In genomic region chr2:196218109-196218508, GRCh38 we compare ENCODE assay signal across 15 cellular contexts. TPM values are rescaled to one million over a fixed set of nuclear protein-coding genes. Genes with fewer than 3 reads are reported as not detected.
DNase-seq lines count a peak whose midpoint lies in the region; ATAC-seq and TF ChIP-seq lines count a peak whose summit lies in the region.
"Had no signal": no experiment of that assay in that cellular context is flagged by ENCODE, and none has a peak within 500 bp of the region (broad histone marks: within the 10 kb centered on the region; RNA-seq: fewer than 3 reads in every experiment).

No MANE protein-coding gene starts in this region.

- H2AFZ ChIP-seq in DND-41 (ENCODE audit: low read depth, low read length), result peak overlapping the region; percentile 9; the same call in 1 of the 2 replicates
- peak overlapping the region; percentile 27; the same call in 1 of the 2 replicates for H2AFZ ChIP-seq in Loucy (ENCODE audit: low read length)

- no peaks in the 10 kb centered on the region for H3K36me3 ChIP-seq in DND-41 (ENCODE audit: insufficient read depth, low read length)
- H3K36me3 ChIP-seq in Loucy (ENCODE audit: insufficient read depth, low read length), result no peaks in the 10 kb centered on the region
- H3K36me3 ChIP-seq: BE2C, Peyer's patch had no signal

- H3K27me3 Mint-ChIP-seq in activated naive CD8-positive, alpha-beta T cell, result no peaks in the 10 kb centered on the region
- no peaks in the 10 kb centered on the region for H3K27me3 Mint-ChIP-seq in naive B cell
- H3K27me3 Mint-ChIP-seq: CD4-positive, alpha-beta memory T cell had no signal

- H3K27me3 ChIP-seq in DND-41 (ENCODE audit: insufficient read depth, low read length, poor library complexity) (no peaks in the 10 kb centered on the region), Loucy (ENCODE audit: insufficient read depth, low read length, poor library complexity, severe bottlenecking) (no peaks in the 10 kb centered on the region)
- H3K27me3 ChIP-seq: BE2C, Peyer's patch had no signal

- peak overlapping the region; percentile 1 for H3K4me3 Mint-ChIP-seq in activated naive CD8-positive, alpha-beta T cell
- H3K4me3 Mint-ChIP-seq in naive B cell, result peak overlapping the region in 1 of 8 donors; percentile 74

- H3K27ac ChIP-seq in DND-41 (ENCODE audit: low read length), result no peak overlapping the region
- H3K27ac ChIP-seq: Peyer's patch had no signal

- H3K27ac Mint-ChIP-seq in activated naive CD8-positive, alpha-beta T cell, result no peak overlapping the region
- peak overlapping the region in 5 of 6 donors; percentile 5 to 81 (median 42) for H3K27ac Mint-ChIP-seq in naive B cell

- H3K36me3 Mint-ChIP-seq in activated naive CD8-positive, alpha-beta T cell, result peaks cover 7% of the 10 kb centered on the region
- H3K36me3 Mint-ChIP-seq in naive B cell, result no peaks in the 10 kb centered on the region
- H3K36me3 Mint-ChIP-seq: CD4-positive, alpha-beta memory T cell had no signal

- no peak overlapping the region for H3K4me2 ChIP-seq in DND-41 (ENCODE audit: insufficient read depth, low read length)
- no peak overlapping the region for H3K4me2 ChIP-seq in Loucy (ENCODE audit: low read depth, low read length, poor library complexity, severe bottlenecking)

- H4K20me1 ChIP-seq in DND-41 (ENCODE audit: insufficient read depth, low read length) (no peaks in the 10 kb centered on the region), Loucy (ENCODE audit: insufficient read depth, low read length, poor library complexity, severe bottlenecking) (no peaks in the 10 kb centered on the region)

- H3K4me3 ChIP-seq in DND-41 (ENCODE audit: low read depth in 1 of 2, low read length in 2 of 2) (no peak overlapping the region), Loucy (ENCODE audit: low read length, poor library complexity, severe bottlenecking) (no peak overlapping the region)
- H3K4me3 ChIP-seq: Peyer's patch had no signal

- TF ChIP-seq CTCF in DND-41 (IDR thresholded peaks at IDR 0.05; ENCODE audit: borderline replicate concordance, extremely low read depth, low read length, poor library complexity, severe bottlenecking), result no peak
- TF ChIP-seq CTCF in Loucy (conservative IDR thresholded peaks at IDR 0.05; ENCODE audit: low read length), result no peak

- H3K4me1 ChIP-seq in DND-41 (ENCODE audit: insufficient read depth, low read length) (peaks cover 5% of the 10 kb centered on the region; the same call in 1 of the 2 replicates), Loucy (ENCODE audit: insufficient read depth, low read length, poor library complexity, severe bottlenecking) (peaks cover 20% of the 10 kb centered on the region)
- H3K4me1 ChIP-seq: BE2C had no signal

- no peak for DNase-seq in DND-41
- DNase-seq in naive B cell, result no peak
- no peak for DNase-seq in effector CD4-positive, alpha-beta T cell
- DNase-seq in H4 (ENCODE audit: low spot score), result no peak
- DNase-seq: BE2C; CD4-positive, alpha-beta memory T cell; NCI-H2081; NCI-H2227 treated with DMSO at 0.1 percent for 48 hours; NCI-H748 treated with DMSO at 0.1 percent for 48 hours; Peyer's patch; SHP77 had no signal

- ATAC-seq in DND-41 (ENCODE audit: insufficient read depth, low read depth) (no peak), naive B cell (ENCODE audit: low read depth in 2 of 2) (peak; percentile 32 to 39)
- ATAC-seq in activated CD4-positive, CD25-positive, alpha-beta regulatory T cell treated with anti-CD3 and anti-CD28 coated beads, Interleukin-2, amount 50 U/mL, for 24 hours, result no peak
- ATAC-seq: SK-N-SH treated with all-trans-retinoic acid at 6 μM for 48 hours had no signal

- peaks cover 4% of the 10 kb centered on the region for H3K9me3 ChIP-seq in DND-41 (ENCODE audit: insufficient read depth, low read length, severe bottlenecking)
- H3K9me3 ChIP-seq in Loucy (ENCODE audit: insufficient read depth, low read depth, low read length), result no peaks in the 10 kb centered on the region
- H3K9me3 ChIP-seq: BE2C, Peyer's patch had no signal

- H3K9ac ChIP-seq in DND-41 (ENCODE audit: low read depth, low read length) (no peak overlapping the region), Loucy (ENCODE audit: low read depth, low read length, poor library complexity, severe bottlenecking) (no peak overlapping the region)

- H3K79me2 ChIP-seq in DND-41 (ENCODE audit: insufficient read depth, low read length), result no peaks in the 10 kb centered on the region
- no peaks in the 10 kb centered on the region for H3K79me2 ChIP-seq in Loucy (ENCODE audit: insufficient read depth, low read length)

- no peaks in the 10 kb centered on the region for H3F3A ChIP-seq in Loucy (ENCODE audit: low read depth)

- peaks cover 86% of the 10 kb centered on the region for H3K4me1 Mint-ChIP-seq in activated naive CD8-positive, alpha-beta T cell (ENCODE audit: low read depth)
- peaks cover 22 to 57% (median 42%) of the 10 kb centered on the region in 3 donors for H3K4me1 Mint-ChIP-seq in naive B cell

- peaks cover 2% of the 10 kb centered on the region for H3K9me3 Mint-ChIP-seq in activated naive CD8-positive, alpha-beta T cell (ENCODE audit: low read depth)
- no peaks in the 10 kb centered on the region for H3K9me3 Mint-ChIP-seq in naive B cell
- H3K9me3 Mint-ChIP-seq: CD4-positive, alpha-beta memory T cell had no signal

- no peaks in the 10 kb centered on the region for H3K9me2 ChIP-seq in Loucy (replicated peaks; ENCODE audit: low read depth, low read length)

RNA-seq across cellular contexts. Expression of gene STK17B, which starts 46.7 kb away (rescaled TPM):
- polyA plus RNA-seq in naive B cell (ENCODE audit: low read depth in 6 of 6), result 100 to 1,000 TPM in 5 of 6 donors, 10 to 100 TPM in 1; 90.2 to 162 (median 118) TPM
- total RNA-seq in H4 (2014; rRNA removed; shearing (Covaris generic)), result 15.9 and 19.8 TPM in 2 replicates

Comparison
In these comparisons a context has a peak if more than half of its experiments do, and no peak if none do; other contexts are left out.
1. ATAC-seq: peak in naive B cell (2 of 2); none in DND-41 (single experiment) and activated CD4-positive, CD25-positive, alpha-beta regulatory T cell treated with anti-CD3 and anti-CD28 coated beads, Interleukin-2, amount 50 U/mL, for 24 hours (0 of 2).